In the genomic region with DNA sequence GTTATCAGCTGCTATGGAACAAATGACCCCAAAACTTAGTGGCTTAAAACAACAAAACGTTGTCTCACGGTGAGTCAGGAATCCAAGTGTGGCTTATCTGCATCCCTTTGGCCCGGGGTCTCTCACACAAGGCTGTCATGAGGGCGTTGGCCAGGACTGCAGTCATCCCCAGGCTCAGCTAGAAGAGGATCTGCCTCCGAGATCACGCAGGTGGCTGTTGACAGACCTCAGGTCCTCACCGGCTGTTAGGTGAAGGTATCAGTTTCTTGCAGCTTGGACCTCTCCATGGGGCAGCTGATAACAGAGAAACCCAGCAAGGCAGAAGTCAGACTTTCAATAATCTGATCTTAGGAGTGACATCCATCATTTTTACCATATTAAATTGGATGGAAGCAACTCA, we compare ENCODE assay signal across 1 cellular context.
TF ChIP-seq lines count a peak whose summit lies in the region.

No MANE protein-coding gene starts in this region.

TF ChIP-seq in K562, 482 proteins besides CTCF, POLR2A, EP300 and RAD21 (continued from another document):
- TF ChIP-seq MAFG (tag; conservative IDR thresholded peaks at IDR 0.05) (peak; percentile 36; the same call in 1 of the 2 replicates), TEAD4 (IDR thresholded peaks at IDR 0.05; ENCODE audit: low read length) (peak; percentile 45), TEAD4 (CRISPR knock-in tag; IDR thresholded peaks at IDR 0.05; ENCODE audit: borderline replicate concordance) (no peak), CBFA2T2 (conservative IDR thresholded peaks at IDR 0.05) (peak; percentile 63), PCBP1 (IDR thresholded peaks at IDR 0.05; ENCODE audit: low read depth, low read length, poor library complexity, severe bottlenecking) (no peak), TAL1 (IDR thresholded peaks at IDR 0.05) (peak; percentile 68), HEY1 (CRISPR knock-in tag; IDR thresholded peaks at IDR 0.05; ENCODE audit: borderline replicate concordance) (no peak), KAT2B (IDR thresholded peaks at IDR 0.05; ENCODE audit: low read depth, low read length) (no peak), PPARD (CRISPR knock-in tag; IDR thresholded peaks at IDR 0.05) (no peak), COPS2 (conservative IDR thresholded peaks at IDR 0.05) (no peak), SMAD2 (IDR thresholded peaks at IDR 0.05; ENCODE audit: low read depth, low read length) (no peak), XRCC4 (IDR thresholded peaks at IDR 0.05; ENCODE audit: extremely low read depth, insufficient read depth, insufficient read length) (no peak), ZNF347 (CRISPR knock-in tag; IDR thresholded peaks at IDR 0.05; ENCODE audit: low read depth) (no peak), ADNP (tag; IDR thresholded peaks at IDR 0.05) (no peak), NELFE (IDR thresholded peaks at IDR 0.05; ENCODE audit: insufficient read depth, insufficient read length) (no peak), SMAD1 (IDR thresholded peaks at IDR 0.05; ENCODE audit: low read depth, low read length, partially characterized antibody) (no peak), FOSL1 (tag; conservative IDR thresholded peaks at IDR 0.05) (peak; percentile 49; the same call in 1 of the 2 replicates), EGR1 (conservative IDR thresholded peaks at IDR 0.05) (no peak), ARID1B (IDR thresholded peaks at IDR 0.05) (peak; percentile 61), ZSCAN32 (CRISPR knock-in tag; IDR thresholded peaks at IDR 0.05) (no peak), STAT5A (IDR thresholded peaks at IDR 0.05; ENCODE audit: borderline replicate concordance, low read length) (no peak), TRIM28 (IDR thresholded peaks at IDR 0.05) (no peak), FOS (IDR thresholded peaks at IDR 0.05; ENCODE audit: extremely low read depth, insufficient read length) (no peak), ZZZ3 (IDR thresholded peaks at IDR 0.05) (no peak), IRF2 (CRISPR knock-in tag; IDR thresholded peaks at IDR 0.05) (no peak), ZBTB17 (CRISPR knock-in tag; IDR thresholded peaks at IDR 0.05) (no peak), CEBPB (tag; IDR thresholded peaks at IDR 0.05) (no peak), SOX6 (IDR thresholded peaks at IDR 0.05) (0 out of 2 replicates have a peak, but pooled peaks have one; percentile 14), SAP30 (IDR thresholded peaks at IDR 0.05; ENCODE audit: borderline replicate concordance, insufficient read depth, low read depth, low read length, poor library complexity, severe bottlenecking) (no peak), C11orf30 (IDR thresholded peaks at IDR 0.05; ENCODE audit: low read depth) (peak; percentile 63), CAMTA2 (CRISPR knock-in tag; conservative IDR thresholded peaks at IDR 0.05) (no peak), MAFF (IDR thresholded peaks at IDR 0.05; ENCODE audit: low read length) (peak; percentile 22; the same call in 1 of the 2 replicates), KDM2B (CRISPR knock-in tag; IDR thresholded peaks at IDR 0.05) (no peak), TCF7 (IDR thresholded peaks at IDR 0.05; ENCODE audit: borderline replicate concordance) (no peak), PHF8 (IDR thresholded peaks at IDR 0.05; ENCODE audit: borderline replicate concordance, low read length) (no peak), ZNF3 (CRISPR knock-in tag; IDR thresholded peaks at IDR 0.05) (no peak), TCF3 (CRISPR knock-in tag; IDR thresholded peaks at IDR 0.05) (peak; percentile 53), ZKSCAN1 (IDR thresholded peaks at IDR 0.05; ENCODE audit: low read depth, low read length) (no peak), U2AF2 (optimal IDR thresholded peaks at IDR 0.05; ENCODE audit: low read depth, low read length) (no peak), TRIM24 (IDR thresholded peaks at IDR 0.05) (0 out of 4 replicates have a peak, but pooled peaks of 1 of the 2 experiments have one; percentile 22), ZEB2 (IDR thresholded peaks at IDR 0.05) (peak; percentile 67), HCFC1 (IDR thresholded peaks at IDR 0.05; ENCODE audit: low read depth, low read length) (no peak), TFAM (CRISPR knock-in tag; conservative IDR thresholded peaks at IDR 0.05) (no peak), ZNF77 (CRISPR knock-in tag; IDR thresholded peaks at IDR 0.05) (no peak), EP400 (IDR thresholded peaks at IDR 0.05) (no peak), RBM34 (IDR thresholded peaks at IDR 0.05; ENCODE audit: borderline replicate concordance, insufficient read depth, low read length) (no peak), PCBP2 (IDR thresholded peaks at IDR 0.05; ENCODE audit: low read depth, low read length, poor library complexity, severe bottlenecking) (no peak)
- TF ChIP-seq, protein P1, sequence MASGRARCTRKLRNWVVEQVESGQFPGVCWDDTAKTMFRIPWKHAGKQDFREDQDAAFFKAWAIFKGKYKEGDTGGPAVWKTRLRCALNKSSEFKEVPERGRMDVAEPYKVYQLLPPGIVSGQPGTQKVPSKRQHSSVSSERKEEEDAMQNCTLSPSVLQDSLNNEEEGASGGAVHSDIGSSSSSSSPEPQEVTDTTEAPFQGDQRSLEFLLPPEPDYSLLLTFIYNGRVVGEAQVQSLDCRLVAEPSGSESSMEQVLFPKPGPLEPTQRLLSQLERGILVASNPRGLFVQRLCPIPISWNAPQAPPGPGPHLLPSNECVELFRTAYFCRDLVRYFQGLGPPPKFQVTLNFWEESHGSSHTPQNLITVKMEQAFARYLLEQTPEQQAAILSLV (tag; IDR thresholded peaks at IDR 0.05): no peak
- TF ChIP-seq, protein P2, sequence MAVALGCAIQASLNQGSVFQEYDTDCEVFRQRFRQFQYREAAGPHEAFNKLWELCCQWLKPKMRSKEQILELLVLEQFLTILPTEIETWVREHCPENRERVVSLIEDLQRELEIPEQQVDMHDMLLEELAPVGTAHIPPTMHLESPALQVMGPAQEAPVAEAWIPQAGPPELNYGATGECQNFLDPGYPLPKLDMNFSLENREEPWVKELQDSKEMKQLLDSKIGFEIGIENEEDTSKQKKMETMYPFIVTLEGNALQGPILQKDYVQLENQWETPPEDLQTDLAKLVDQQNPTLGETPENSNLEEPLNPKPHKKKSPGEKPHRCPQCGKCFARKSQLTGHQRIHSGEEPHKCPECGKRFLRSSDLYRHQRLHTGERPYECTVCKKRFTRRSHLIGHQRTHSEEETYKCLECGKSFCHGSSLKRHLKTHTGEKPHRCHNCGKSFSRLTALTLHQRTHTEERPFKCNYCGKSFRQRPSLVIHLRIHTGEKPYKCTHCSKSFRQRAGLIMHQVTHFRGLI (CRISPR knock-in tag; IDR thresholded peaks at IDR 0.05): no peak
- TF ChIP-seq, protein P3, sequence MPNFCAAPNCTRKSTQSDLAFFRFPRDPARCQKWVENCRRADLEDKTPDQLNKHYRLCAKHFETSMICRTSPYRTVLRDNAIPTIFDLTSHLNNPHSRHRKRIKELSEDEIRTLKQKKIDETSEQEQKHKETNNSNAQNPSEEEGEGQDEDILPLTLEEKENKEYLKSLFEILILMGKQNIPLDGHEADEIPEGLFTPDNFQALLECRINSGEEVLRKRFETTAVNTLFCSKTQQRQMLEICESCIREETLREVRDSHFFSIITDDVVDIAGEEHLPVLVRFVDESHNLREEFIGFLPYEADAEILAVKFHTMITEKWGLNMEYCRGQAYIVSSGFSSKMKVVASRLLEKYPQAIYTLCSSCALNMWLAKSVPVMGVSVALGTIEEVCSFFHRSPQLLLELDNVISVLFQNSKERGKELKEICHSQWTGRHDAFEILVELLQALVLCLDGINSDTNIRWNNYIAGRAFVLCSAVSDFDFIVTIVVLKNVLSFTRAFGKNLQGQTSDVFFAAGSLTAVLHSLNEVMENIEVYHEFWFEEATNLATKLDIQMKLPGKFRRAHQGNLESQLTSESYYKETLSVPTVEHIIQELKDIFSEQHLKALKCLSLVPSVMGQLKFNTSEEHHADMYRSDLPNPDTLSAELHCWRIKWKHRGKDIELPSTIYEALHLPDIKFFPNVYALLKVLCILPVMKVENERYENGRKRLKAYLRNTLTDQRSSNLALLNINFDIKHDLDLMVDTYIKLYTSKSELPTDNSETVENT (CRISPR knock-in tag; IDR thresholded peaks at IDR 0.05): no peak
- TF ChIP-seq, protein P4, sequence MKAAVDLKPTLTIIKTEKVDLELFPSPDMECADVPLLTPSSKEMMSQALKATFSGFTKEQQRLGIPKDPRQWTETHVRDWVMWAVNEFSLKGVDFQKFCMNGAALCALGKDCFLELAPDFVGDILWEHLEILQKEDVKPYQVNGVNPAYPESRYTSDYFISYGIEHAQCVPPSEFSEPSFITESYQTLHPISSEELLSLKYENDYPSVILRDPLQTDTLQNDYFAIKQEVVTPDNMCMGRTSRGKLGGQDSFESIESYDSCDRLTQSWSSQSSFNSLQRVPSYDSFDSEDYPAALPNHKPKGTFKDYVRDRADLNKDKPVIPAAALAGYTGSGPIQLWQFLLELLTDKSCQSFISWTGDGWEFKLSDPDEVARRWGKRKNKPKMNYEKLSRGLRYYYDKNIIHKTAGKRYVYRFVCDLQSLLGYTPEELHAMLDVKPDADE (conservative IDR thresholded peaks at IDR 0.05; ENCODE audit: control insufficient read depth, low read depth, low read length): no peak
- TF ChIP-seq, protein P5, sequence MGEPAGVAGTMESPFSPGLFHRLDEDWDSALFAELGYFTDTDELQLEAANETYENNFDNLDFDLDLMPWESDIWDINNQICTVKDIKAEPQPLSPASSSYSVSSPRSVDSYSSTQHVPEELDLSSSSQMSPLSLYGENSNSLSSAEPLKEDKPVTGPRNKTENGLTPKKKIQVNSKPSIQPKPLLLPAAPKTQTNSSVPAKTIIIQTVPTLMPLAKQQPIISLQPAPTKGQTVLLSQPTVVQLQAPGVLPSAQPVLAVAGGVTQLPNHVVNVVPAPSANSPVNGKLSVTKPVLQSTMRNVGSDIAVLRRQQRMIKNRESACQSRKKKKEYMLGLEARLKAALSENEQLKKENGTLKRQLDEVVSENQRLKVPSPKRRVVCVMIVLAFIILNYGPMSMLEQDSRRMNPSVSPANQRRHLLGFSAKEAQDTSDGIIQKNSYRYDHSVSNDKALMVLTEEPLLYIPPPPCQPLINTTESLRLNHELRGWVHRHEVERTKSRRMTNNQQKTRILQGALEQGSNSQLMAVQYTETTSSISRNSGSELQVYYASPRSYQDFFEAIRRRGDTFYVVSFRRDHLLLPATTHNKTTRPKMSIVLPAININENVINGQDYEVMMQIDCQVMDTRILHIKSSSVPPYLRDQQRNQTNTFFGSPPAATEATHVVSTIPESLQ (CRISPR knock-in tag; IDR thresholded peaks at IDR 0.05): no peak
- TF ChIP-seq, protein P6, sequence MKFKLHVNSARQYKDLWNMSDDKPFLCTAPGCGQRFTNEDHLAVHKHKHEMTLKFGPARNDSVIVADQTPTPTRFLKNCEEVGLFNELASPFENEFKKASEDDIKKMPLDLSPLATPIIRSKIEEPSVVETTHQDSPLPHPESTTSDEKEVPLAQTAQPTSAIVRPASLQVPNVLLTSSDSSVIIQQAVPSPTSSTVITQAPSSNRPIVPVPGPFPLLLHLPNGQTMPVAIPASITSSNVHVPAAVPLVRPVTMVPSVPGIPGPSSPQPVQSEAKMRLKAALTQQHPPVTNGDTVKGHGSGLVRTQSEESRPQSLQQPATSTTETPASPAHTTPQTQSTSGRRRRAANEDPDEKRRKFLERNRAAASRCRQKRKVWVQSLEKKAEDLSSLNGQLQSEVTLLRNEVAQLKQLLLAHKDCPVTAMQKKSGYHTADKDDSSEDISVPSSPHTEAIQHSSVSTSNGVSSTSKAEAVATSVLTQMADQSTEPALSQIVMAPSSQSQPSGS (CRISPR knock-in tag; IDR thresholded peaks at IDR 0.05): no peak
- TF ChIP-seq, protein P7, sequence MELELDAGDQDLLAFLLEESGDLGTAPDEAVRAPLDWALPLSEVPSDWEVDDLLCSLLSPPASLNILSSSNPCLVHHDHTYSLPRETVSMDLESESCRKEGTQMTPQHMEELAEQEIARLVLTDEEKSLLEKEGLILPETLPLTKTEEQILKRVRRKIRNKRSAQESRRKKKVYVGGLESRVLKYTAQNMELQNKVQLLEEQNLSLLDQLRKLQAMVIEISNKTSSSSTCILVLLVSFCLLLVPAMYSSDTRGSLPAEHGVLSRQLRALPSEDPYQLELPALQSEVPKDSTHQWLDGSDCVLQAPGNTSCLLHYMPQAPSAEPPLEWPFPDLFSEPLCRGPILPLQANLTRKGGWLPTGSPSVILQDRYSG (tag; conservative IDR thresholded peaks at IDR 0.05; ENCODE audit: low read depth): no peak
- TF ChIP-seq, protein P8, sequence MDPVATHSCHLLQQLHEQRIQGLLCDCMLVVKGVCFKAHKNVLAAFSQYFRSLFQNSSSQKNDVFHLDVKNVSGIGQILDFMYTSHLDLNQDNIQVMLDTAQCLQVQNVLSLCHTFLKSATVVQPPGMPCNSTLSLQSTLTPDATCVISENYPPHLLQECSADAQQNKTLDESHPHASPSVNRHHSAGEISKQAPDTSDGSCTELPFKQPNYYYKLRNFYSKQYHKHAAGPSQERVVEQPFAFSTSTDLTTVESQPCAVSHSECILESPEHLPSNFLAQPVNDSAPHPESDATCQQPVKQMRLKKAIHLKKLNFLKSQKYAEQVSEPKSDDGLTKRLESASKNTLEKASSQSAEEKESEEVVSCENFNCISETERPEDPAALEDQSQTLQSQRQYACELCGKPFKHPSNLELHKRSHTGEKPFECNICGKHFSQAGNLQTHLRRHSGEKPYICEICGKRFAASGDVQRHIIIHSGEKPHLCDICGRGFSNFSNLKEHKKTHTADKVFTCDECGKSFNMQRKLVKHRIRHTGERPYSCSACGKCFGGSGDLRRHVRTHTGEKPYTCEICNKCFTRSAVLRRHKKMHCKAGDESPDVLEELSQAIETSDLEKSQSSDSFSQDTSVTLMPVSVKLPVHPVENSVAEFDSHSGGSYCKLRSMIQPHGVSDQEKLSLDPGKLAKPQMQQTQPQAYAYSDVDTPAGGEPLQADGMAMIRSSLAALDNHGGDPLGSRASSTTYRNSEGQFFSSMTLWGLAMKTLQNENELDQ (CRISPR knock-in tag; IDR thresholded peaks at IDR 0.05; ENCODE audit: borderline replicate concordance): no peak
- TF ChIP-seq, protein P9, sequence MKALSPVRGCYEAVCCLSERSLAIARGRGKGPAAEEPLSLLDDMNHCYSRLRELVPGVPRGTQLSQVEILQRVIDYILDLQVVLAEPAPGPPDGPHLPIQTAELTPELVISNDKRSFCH (CRISPR knock-in tag; IDR thresholded peaks at IDR 0.05): no peak
- TF ChIP-seq, protein P9 (tag; IDR thresholded peaks at IDR 0.05): no peak
- TF ChIP-seq, protein P10, sequence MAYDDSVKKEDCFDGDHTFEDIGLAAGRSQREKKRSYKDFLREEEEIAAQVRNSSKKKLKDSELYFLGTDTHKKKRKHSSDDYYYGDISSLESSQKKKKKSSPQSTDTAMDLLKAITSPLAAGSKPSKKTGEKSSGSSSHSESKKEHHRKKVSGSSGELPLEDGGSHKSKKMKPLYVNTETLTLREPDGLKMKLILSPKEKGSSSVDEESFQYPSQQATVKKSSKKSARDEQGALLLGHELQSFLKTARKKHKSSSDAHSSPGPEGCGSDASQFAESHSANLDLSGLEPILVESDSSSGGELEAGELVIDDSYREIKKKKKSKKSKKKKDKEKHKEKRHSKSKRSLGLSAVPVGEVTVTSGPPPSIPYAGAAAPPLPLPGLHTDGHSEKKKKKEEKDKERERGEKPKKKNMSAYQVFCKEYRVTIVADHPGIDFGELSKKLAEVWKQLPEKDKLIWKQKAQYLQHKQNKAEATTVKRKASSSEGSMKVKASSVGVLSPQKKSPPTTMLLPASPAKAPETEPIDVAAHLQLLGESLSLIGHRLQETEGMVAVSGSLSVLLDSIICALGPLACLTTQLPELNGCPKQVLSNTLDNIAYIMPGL (CRISPR knock-in tag; IDR thresholded peaks at IDR 0.05): no peak
